Comparison of ENCODE assay signal across 9 cellular contexts in the genomic region with DNA sequence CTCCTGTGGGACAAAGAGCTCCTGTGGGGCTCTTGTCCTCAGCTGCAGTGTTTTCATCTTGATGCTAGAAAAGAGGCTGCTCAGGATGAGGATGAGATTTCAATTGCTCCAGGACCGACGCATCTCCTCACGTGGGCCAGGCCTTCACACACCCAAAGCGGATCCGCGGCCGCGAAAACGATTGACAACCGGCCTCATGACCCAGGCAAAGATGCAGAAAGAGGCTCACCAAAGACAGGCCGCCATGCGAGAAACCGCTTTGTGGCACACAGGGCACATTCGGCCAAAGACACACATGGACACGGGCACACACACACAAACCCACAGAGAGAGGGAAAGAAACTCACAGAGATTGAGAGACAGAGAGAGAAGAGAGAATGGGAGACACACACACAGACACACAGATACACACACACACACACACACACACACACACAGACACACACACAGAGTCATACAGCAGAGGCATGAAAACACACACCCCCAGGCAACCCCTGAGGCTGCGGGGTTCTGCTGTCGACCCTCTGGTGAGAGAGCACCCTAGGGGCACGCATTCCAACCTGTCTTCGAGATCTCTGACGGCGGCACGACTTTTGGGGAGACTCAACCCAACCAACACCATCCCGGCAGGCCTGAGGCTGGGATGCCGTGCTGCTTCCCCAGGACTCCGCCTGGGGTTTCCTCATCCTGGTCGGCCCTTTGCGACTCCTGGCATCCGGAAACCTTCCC.
DNase-seq lines count a peak whose midpoint lies in the region; ATAC-seq and TF ChIP-seq lines count a peak whose summit lies in the region.
"Had no signal": no experiment of that assay in that cellular context is flagged by ENCODE, and none has a peak within 500 bp of the region (broad histone marks: within the 10 kb centered on the region; RNA-seq: fewer than 3 reads in every experiment).

No MANE protein-coding gene starts in this region.

- H3K27me3 ChIP-seq in mucosa of rectum (ENCODE audit: control insufficient read depth in 2 of 2, insufficient read depth in 2 of 2, low read length in 2 of 2): peaks cover 23 to 32% of the 10 kb centered on the region in 2 donors
- H3K27me3 ChIP-seq in prostate gland (replicated peaks; ENCODE audit: insufficient read depth): no peaks in the 10 kb centered on the region
- H3K27me3 ChIP-seq: thyroid gland had no signal

- H3K9me3 Mint-ChIP-seq in stimulated activated naive CD8-positive, alpha-beta T cell treated with anti-CD3 and anti-CD28 coated beads, Interleukin-15, Interleukin-2, amounts not matched to agents 100 ng/mL and 50 ng/mL, for 24 hours: no peaks in the 10 kb centered on the region

- H3K27ac ChIP-seq in mucosa of rectum (ENCODE audit: low read depth in 2 of 2, low read length in 2 of 2): no peak overlapping the region
- no peak overlapping the region for H3K27ac ChIP-seq in prostate gland
- H3K27ac ChIP-seq: thyroid gland had no signal

- no peak for TF ChIP-seq CTCF in cardiac fibroblast (IDR thresholded peaks at IDR 0.05; ENCODE audit: low read depth, low read length)
- no peak for TF ChIP-seq CTCF in prostate gland (IDR thresholded peaks at IDR 0.05)

- DNase-seq in stimulated activated naive CD8-positive, alpha-beta T cell treated with anti-CD3 and anti-CD28 coated beads, Interleukin-15, Interleukin-2, amounts not matched to agents 100 U/mL and 50 U/mL, for 24 hours: no peak
- DNase-seq in cardiac fibroblast (ENCODE audit: low read depth in 2 of 2) (no peak), NCI-H2107 (lab: John Stamatoyannopoulos, UW) (no peak), sciatic nerve (ENCODE audit: low spot score) (no peak), prostate gland (ENCODE audit: low spot score) (no peak)

- no peaks in the 10 kb centered on the region for H3K36me3 Mint-ChIP-seq in stimulated activated naive CD8-positive, alpha-beta T cell treated with anti-CD3 and anti-CD28 coated beads, Interleukin-15, Interleukin-2, amounts not matched to agents 100 ng/mL and 50 ng/mL, for 24 hours (ENCODE audit: low read depth)

- peaks cover 75% of the 10 kb centered on the region for H3K27me3 Mint-ChIP-seq in stimulated activated naive CD8-positive, alpha-beta T cell treated with anti-CD3 and anti-CD28 coated beads, Interleukin-15, Interleukin-2, amounts not matched to agents 100 ng/mL and 50 ng/mL, for 24 hours

- intact Hi-C loops in sciatic nerve (cut with DNase I) (no loop called here), prostate gland (cut with DNase I) (no loop called here)

- ATAC-seq in stimulated activated naive CD8-positive, alpha-beta T cell treated with anti-CD3 and anti-CD28 coated beads, Interleukin-15, Interleukin-2, amounts not matched to agents 100 U/mL and 50 U/mL, for 24 hours: no peak
- ATAC-seq in HG02610 (IDR thresholded peaks at IDR 0.05; ENCODE audit: unreplicated experiment): no peak
- ATAC-seq in sciatic nerve: no peak

- WGBS in prostate gland: 57% methylated on average over 27 of the region's 28 CpGs

- no peak for TF ChIP-seq POLR2A in prostate gland (IDR thresholded peaks at IDR 0.05)

- no peak overlapping the region for H3K9ac ChIP-seq in mucosa of rectum (ENCODE audit: low read depth in 1 of 2, low read length in 2 of 2)

- H3K4me1 Mint-ChIP-seq in stimulated activated naive CD8-positive, alpha-beta T cell treated with anti-CD3 and anti-CD28 coated beads, Interleukin-15, Interleukin-2, amounts not matched to agents 100 ng/mL and 50 ng/mL, for 24 hours (ENCODE audit: low read depth): peaks cover 48% of the 10 kb centered on the region

- no peaks in the 10 kb centered on the region for H3K9me3 ChIP-seq in mucosa of rectum (ENCODE audit: control insufficient read depth in 2 of 2, low read length in 2 of 2)
- H3K9me3 ChIP-seq in prostate gland: no peaks in the 10 kb centered on the region
- H3K9me3 ChIP-seq: thyroid gland had no signal

- no peaks in the 10 kb centered on the region for H3K36me3 ChIP-seq in mucosa of rectum (ENCODE audit: control insufficient read depth in 2 of 2, insufficient read depth in 2 of 2, low read length in 2 of 2)
- H3K36me3 ChIP-seq in prostate gland: no peaks in the 10 kb centered on the region
- H3K36me3 ChIP-seq: thyroid gland had no signal

- peak overlapping the region; percentile 37 for H3K4me3 Mint-ChIP-seq in stimulated activated naive CD8-positive, alpha-beta T cell treated with anti-CD3 and anti-CD28 coated beads, Interleukin-15, Interleukin-2, amounts not matched to agents 100 ng/mL and 50 ng/mL, for 24 hours

- H3K4me3 ChIP-seq in cardiac fibroblast (replicated peaks in 1 of 2; ENCODE audit: low read depth in 2 of 2, low read length in 2 of 2) (peak overlapping the region; percentile 32 to 34), mucosa of rectum (ENCODE audit: low read length in 2 of 2) (peak overlapping the region; percentile 26 to 30), prostate gland (peak overlapping the region in 1 of 2 donors; percentile 10)

- no peak overlapping the region for H3K27ac Mint-ChIP-seq in stimulated activated naive CD8-positive, alpha-beta T cell treated with anti-CD3 and anti-CD28 coated beads, Interleukin-15, Interleukin-2, amounts not matched to agents 100 ng/mL and 50 ng/mL, for 24 hours

- peaks cover 15% of the 10 kb centered on the region in 2 donors for H3K4me1 ChIP-seq in mucosa of rectum (ENCODE audit: control insufficient read depth in 2 of 2, insufficient read depth in 2 of 2, low read length in 2 of 2)
- H3K4me1 ChIP-seq in prostate gland (replicated peaks): no peaks in the 10 kb centered on the region
